Comparison of ENCODE assay signal across 16 cellular contexts in genomic region chr7:84153005-84153404, GRCh38.
"Had no signal": no experiment of that assay in that cellular context is flagged by ENCODE, and none has a peak within 500 bp of the region (broad histone marks: within the 10 kb centered on the region; RNA-seq: fewer than 3 reads in every experiment).

No MANE protein-coding gene starts in this region.

- FAIRE-seq: HTR-8/SVneo had no signal

- DNase-seq: Karpas-422, KG1, MM.1S, NCI-H1092 treated with DMSO at 0.1 percent for 48 hours, NCI-H1436, NCI-H187, NCI-H2029, NCI-H2081 treated with DMSO at 0.1 percent for 48 hours, NCI-H2227 treated with DMSO at 0.1 percent for 48 hours, NCI-H524, NCI-H526 treated with DMSO at 0.1 percent for 48 hours, NCI-H748 treated with DMSO at 0.1 percent for 48 hours, RPMI8226, SHP77, T-helper 2 cell had no signal
